8 cellular contexts compared by ENCODE assay signal in genomic region chr6:26055670-26056582, GRCh38. TPM values are rescaled to one million over a fixed set of nuclear protein-coding genes. Genes with fewer than 3 reads are reported as not detected.
DNase-seq lines count a peak whose midpoint lies in the region; ATAC-seq and TF ChIP-seq lines count a peak whose summit lies in the region.

No MANE protein-coding gene starts in this region.

- ATAC-seq in GM19328 (IDR thresholded peaks at IDR 0.05; ENCODE audit: unreplicated experiment) (peak; percentile 71), HG03457 (IDR thresholded peaks at IDR 0.05; ENCODE audit: unreplicated experiment) (peak; percentile 56), left lung (peak; percentile 91)

- peaks cover 2% of the 10 kb centered on the region for H3K27me3 Mint-ChIP-seq in activated CD4-positive, alpha-beta T cell treated with anti-CD3 and anti-CD28 coated beads, Interleukin-2, amount 10 ng/mL, durations not matched to agents 24 days and 14 days

- H3K9ac ChIP-seq in BLaER1 = peak overlapping the region; percentile 98

- H3K9me3 ChIP-seq in BLaER1 (no peaks in the 10 kb centered on the region), left lung (no peaks in the 10 kb centered on the region)

- H3K27ac Mint-ChIP-seq in activated CD4-positive, alpha-beta T cell treated with anti-CD3 and anti-CD28 coated beads, Interleukin-2, amount 10 ng/mL, durations not matched to agents 24 days and 14 days = peak overlapping the region; percentile 99

- H3K27me3 ChIP-seq in BLaER1 = no peaks in the 10 kb centered on the region
- H3K27me3 ChIP-seq in left lung = no peaks in the 10 kb centered on the region

- peaks cover 31% of the 10 kb centered on the region for H3K4me1 Mint-ChIP-seq in activated CD4-positive, alpha-beta T cell treated with anti-CD3 and anti-CD28 coated beads, Interleukin-2, amount 10 ng/mL, durations not matched to agents 24 days and 14 days

- H3K4me2 ChIP-seq in BLaER1 = peak overlapping the region; percentile 84

- H3K4me1 ChIP-seq in BLaER1 (peaks cover 33% of the 10 kb centered on the region), left lung (peaks cover 0 to 33% of the 10 kb centered on the region in 2 donors)

- H3K9me3 Mint-ChIP-seq in activated CD4-positive, alpha-beta T cell treated with anti-CD3 and anti-CD28 coated beads, Interleukin-2, amount 10 ng/mL, durations not matched to agents 24 days and 14 days = no peaks in the 10 kb centered on the region

- H4K20me1 ChIP-seq in BLaER1 = peaks cover 9% of the 10 kb centered on the region; the same call in 1 of the 2 replicates

- H3K4me3 Mint-ChIP-seq in activated CD4-positive, alpha-beta T cell treated with anti-CD3 and anti-CD28 coated beads, Interleukin-2, amount 10 ng/mL, durations not matched to agents 24 days and 14 days = peak overlapping the region; percentile 94

- TF ChIP-seq CTCF in left lung (IDR thresholded peaks at IDR 0.05) = no peak

- intact Hi-C loops in activated CD4-positive, alpha-beta T cell treated with anti-CD3 and anti-CD28 coated beads, Interleukin-2, amount 10 ng/mL, durations not matched to agents 24 days and 14 days (cut with micrococcal nuclease) = loop anchor here (1.0 kb wide), 8 partner anchors 11 to 215 kb away; a partner anchor contains a TSS
- intact Hi-C loops in left lung (cut with DNase I) = no loop called here

- peak overlapping the region; percentile 93 for H3K27ac ChIP-seq in BLaER1
- peak overlapping the region; percentile 95 to 96 for H3K27ac ChIP-seq in left lung

- H3K4me3 ChIP-seq in BLaER1 = peak overlapping the region; percentile 80
- peak overlapping the region; percentile 47 to 54 for H3K4me3 ChIP-seq in left lung

- DNase-seq in NCI-H524 (lab: John Stamatoyannopoulos, UW) (peak; percentile 78 to 88), dedifferentiated amniotic fluid mesenchymal stem cell (ENCODE audit: extremely low spot score) (peak; percentile 77), left lung (peak; percentile 94 to 96)
- peak; percentile 98 for DNase-seq in activated CD4-positive, alpha-beta T cell treated with anti-CD3 and anti-CD28 coated beads, Interleukin-2, amount 10 ng/mL, durations not matched to agents 24 days and 14 days
- DNase-seq in stimulated activated CD4-positive, alpha-beta T cell treated with anti-CD3 and anti-CD28 coated beads, Interleukin-2, amount 100 ng/mL, for 4 hours (ENCODE audit: low read depth) = peak; percentile 61

- H3K36me3 Mint-ChIP-seq in activated CD4-positive, alpha-beta T cell treated with anti-CD3 and anti-CD28 coated beads, Interleukin-2, amount 10 ng/mL, durations not matched to agents 24 days and 14 days (ENCODE audit: low read depth) = no peaks in the 10 kb centered on the region

- H3K36me3 ChIP-seq in BLaER1 = no peaks in the 10 kb centered on the region
- no peaks in the 10 kb centered on the region for H3K36me3 ChIP-seq in left lung

RNA-seq across cellular contexts. Expression of gene HFE, which starts 31.3 kb away (rescaled TPM):
- 0.12 and 0.50 TPM in 2 replicates for total RNA-seq in activated CD4-positive, alpha-beta T cell treated with anti-CD3 and anti-CD28 coated beads, Interleukin-2, amount 10 ng/mL, durations not matched to agents 24 days and 14 days
- 10 to 100 TPM; 11.8 to 12.7 TPM for total RNA-seq in left lung

Comparison
In these comparisons a context has a peak if more than half of its experiments do, and no peak if none do; other contexts are left out.
1. Peak in every context shown above with its lines: DNase-seq, ATAC-seq, H3K4me3 ChIP-seq and H3K27ac ChIP-seq.